ENCODE assay signal across 1 cellular context in genomic region chr19:10270180-10270615, GRCh38.
TF ChIP-seq lines count a peak whose summit lies in the region.

No MANE protein-coding gene starts in this region.

TF ChIP-seq in K562, 482 proteins besides CTCF, POLR2A, EP300 and RAD21 (continued from another document and continues in another):
- TF ChIP-seq RREB1 (CRISPR knock-in tag; IDR thresholded peaks at IDR 0.05), result 0 out of 2 replicates have a peak, but pooled peaks have one; percentile 19
- no peak for TF ChIP-seq KLF10 (CRISPR knock-in tag; IDR thresholded peaks at IDR 0.05)
- TF ChIP-seq ZNF224 (CRISPR knock-in tag; IDR thresholded peaks at IDR 0.05), result no peak
- TF ChIP-seq TAF1 (IDR thresholded peaks at IDR 0.05; ENCODE audit: control insufficient read depth, extremely low read depth, insufficient read depth, low read length, severe bottlenecking), result peak; percentile 9
- TF ChIP-seq PURB (CRISPR knock-in tag; IDR thresholded peaks at IDR 0.05; ENCODE audit: low read depth), result no peak
- TF ChIP-seq KLF13 (tag; IDR thresholded peaks at IDR 0.05; ENCODE audit: borderline replicate concordance, low read depth), result no peak
- no peak for TF ChIP-seq STAT5A (IDR thresholded peaks at IDR 0.05; ENCODE audit: borderline replicate concordance, low read length)
- no peak for TF ChIP-seq ELK1 (CRISPR knock-in tag; IDR thresholded peaks at IDR 0.05)
- no peak for TF ChIP-seq ZBTB8A (IDR thresholded peaks at IDR 0.05; ENCODE audit: partially characterized antibody)
- TF ChIP-seq ZC3H4 (CRISPR knock-in tag; IDR thresholded peaks at IDR 0.05; ENCODE audit: borderline replicate concordance), result no peak
- TF ChIP-seq GATAD2A (IDR thresholded peaks at IDR 0.05), result no peak
- peak; percentile 67; the same call in 1 of the 2 replicates for TF ChIP-seq FOXK1 (CRISPR knock-in tag; IDR thresholded peaks at IDR 0.05; ENCODE audit: borderline replicate concordance)
- no peak for TF ChIP-seq ZEB2 (IDR thresholded peaks at IDR 0.05)
- no peak for TF ChIP-seq MEF2D (tag; conservative IDR thresholded peaks at IDR 0.05; ENCODE audit: low read depth)
- TF ChIP-seq, protein P1, sequence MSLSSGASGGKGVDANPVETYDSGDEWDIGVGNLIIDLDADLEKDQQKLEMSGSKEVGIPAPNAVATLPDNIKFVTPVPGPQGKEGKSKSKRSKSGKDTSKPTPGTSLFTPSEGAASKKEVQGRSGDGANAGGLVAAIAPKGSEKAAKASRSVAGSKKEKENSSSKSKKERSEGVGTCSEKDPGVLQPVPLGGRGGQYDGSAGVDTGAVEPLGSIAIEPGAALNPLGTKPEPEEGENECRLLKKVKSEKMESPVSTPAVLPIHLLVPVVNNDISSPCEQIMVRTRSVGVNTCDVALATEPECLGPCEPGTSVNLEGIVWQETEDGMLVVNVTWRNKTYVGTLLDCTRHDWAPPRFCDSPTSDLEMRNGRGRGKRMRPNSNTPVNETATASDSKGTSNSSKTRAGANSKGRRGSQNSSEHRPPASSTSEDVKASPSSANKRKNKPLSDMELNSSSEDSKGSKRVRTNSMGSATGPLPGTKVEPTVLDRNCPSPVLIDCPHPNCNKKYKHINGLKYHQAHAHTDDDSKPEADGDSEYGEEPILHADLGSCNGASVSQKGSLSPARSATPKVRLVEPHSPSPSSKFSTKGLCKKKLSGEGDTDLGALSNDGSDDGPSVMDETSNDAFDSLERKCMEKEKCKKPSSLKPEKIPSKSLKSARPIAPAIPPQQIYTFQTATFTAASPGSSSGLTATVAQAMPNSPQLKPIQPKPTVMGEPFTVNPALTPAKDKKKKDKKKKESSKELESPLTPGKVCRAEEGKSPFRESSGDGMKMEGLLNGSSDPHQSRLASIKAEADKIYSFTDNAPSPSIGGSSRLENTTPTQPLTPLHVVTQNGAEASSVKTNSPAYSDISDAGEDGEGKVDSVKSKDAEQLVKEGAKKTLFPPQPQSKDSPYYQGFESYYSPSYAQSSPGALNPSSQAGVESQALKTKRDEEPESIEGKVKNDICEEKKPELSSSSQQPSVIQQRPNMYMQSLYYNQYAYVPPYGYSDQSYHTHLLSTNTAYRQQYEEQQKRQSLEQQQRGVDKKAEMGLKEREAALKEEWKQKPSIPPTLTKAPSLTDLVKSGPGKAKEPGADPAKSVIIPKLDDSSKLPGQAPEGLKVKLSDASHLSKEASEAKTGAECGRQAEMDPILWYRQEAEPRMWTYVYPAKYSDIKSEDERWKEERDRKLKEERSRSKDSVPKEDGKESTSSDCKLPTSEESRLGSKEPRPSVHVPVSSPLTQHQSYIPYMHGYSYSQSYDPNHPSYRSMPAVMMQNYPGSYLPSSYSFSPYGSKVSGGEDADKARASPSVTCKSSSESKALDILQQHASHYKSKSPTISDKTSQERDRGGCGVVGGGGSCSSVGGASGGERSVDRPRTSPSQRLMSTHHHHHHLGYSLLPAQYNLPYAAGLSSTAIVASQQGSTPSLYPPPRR (CRISPR knock-in tag; IDR thresholded peaks at IDR 0.05; ENCODE audit: borderline replicate concordance), result no peak
- TF ChIP-seq BHLHE40 (IDR thresholded peaks at IDR 0.05; ENCODE audit: low read length), result 0 out of 2 replicates have a peak, but pooled peaks have one; percentile 26
- no peak for TF ChIP-seq ZNF589 (CRISPR knock-in tag; IDR thresholded peaks at IDR 0.05; ENCODE audit: low read depth)
- no peak for TF ChIP-seq ZNF407 (IDR thresholded peaks at IDR 0.05; ENCODE audit: low read depth)
- TF ChIP-seq BRD9 (IDR thresholded peaks at IDR 0.05; ENCODE audit: low read depth, partially characterized antibody), result no peak
- peak; percentile 18; the same call in 1 of the 2 replicates for TF ChIP-seq PHF8 (IDR thresholded peaks at IDR 0.05; ENCODE audit: borderline replicate concordance, low read length)
- no peak for TF ChIP-seq MAX (CRISPR knock-in tag; IDR thresholded peaks at IDR 0.05)
- TF ChIP-seq PCBP2 (IDR thresholded peaks at IDR 0.05; ENCODE audit: low read depth, low read length, poor library complexity, severe bottlenecking), result no peak
- no peak for TF ChIP-seq FOXM1 (IDR thresholded peaks at IDR 0.05; ENCODE audit: low read depth)
- no peak for TF ChIP-seq FOXM1 (CRISPR knock-in tag; IDR thresholded peaks at IDR 0.05; ENCODE audit: low read depth)
- TF ChIP-seq ZNF311 (CRISPR knock-in tag; IDR thresholded peaks at IDR 0.05), result no peak
- TF ChIP-seq ZMIZ1 (IDR thresholded peaks at IDR 0.05; ENCODE audit: low read depth in 2 of 2, low read length in 2 of 2), result peak in 1 of 2 experiments; percentile 31; a peak in 1 of 4 replicates
- no peak; the same call in 1 of the 2 replicates for TF ChIP-seq TFAP4 (CRISPR knock-in tag; IDR thresholded peaks at IDR 0.05; ENCODE audit: borderline replicate concordance)
- TF ChIP-seq ELF1 (tag; IDR thresholded peaks at IDR 0.05), result no peak
- TF ChIP-seq ZNF253 (CRISPR knock-in tag; conservative IDR thresholded peaks at IDR 0.05), result no peak
- no peak for TF ChIP-seq TSC22D4 (tag; IDR thresholded peaks at IDR 0.05)
- peak; percentile 31; the same call in 1 of the 2 replicates for TF ChIP-seq EGR1 (conservative IDR thresholded peaks at IDR 0.05)
- TF ChIP-seq SRF (CRISPR knock-in tag; IDR thresholded peaks at IDR 0.05), result no peak
- TF ChIP-seq FOXA3 (CRISPR knock-in tag; conservative IDR thresholded peaks at IDR 0.05 in 1 of 2, IDR thresholded peaks at IDR 0.05 in 1 of 2), result no peak
